In genomic region chr2:239660390-239661228, GRCh38 we compare ENCODE assay signal across 16 cellular contexts.
DNase-seq lines count a peak whose midpoint lies in the region; ATAC-seq and TF ChIP-seq lines count a peak whose summit lies in the region.
"Had no signal": no experiment of that assay in that cellular context is flagged by ENCODE, and none has a peak within 500 bp of the region (broad histone marks: within the 10 kb centered on the region; RNA-seq: fewer than 3 reads in every experiment).

No MANE protein-coding gene starts in this region.

- no peak overlapping the region for H2AFZ ChIP-seq in hepatocyte

- ATAC-seq in GM18502 (IDR thresholded peaks at IDR 0.05; ENCODE audit: poor library complexity, unreplicated experiment) = no peak

- H3K4me3 ChIP-seq in hepatocyte (no peak overlapping the region), suprapubic skin (no peak overlapping the region), SJCRH30 (no peak overlapping the region)
- H3K4me3 ChIP-seq: ascending aorta, colonic mucosa had no signal

- DNase-seq in NOMO-1 treated with DMSO at 0.1 percent for 48 hours (lab: John Stamatoyannopoulos, UW; ENCODE audit: unreplicated experiment) (peak; percentile 17), NOMO-1 treated with dmso at 0.1 percent for 144 hours (lab: John Stamatoyannopoulos, UW; ENCODE audit: unreplicated experiment) (no peak), NCI-H774 (lab: John Stamatoyannopoulos, UW) (peak; percentile 2), hepatocyte (ENCODE audit: low spot score) (no peak), suprapubic skin (ENCODE audit: low spot score in 2 of 2) (peak in 1 of 2 donors; percentile 77), GDM1 (lab: John Stamatoyannopoulos, UW) (no peak), SJCRH30 (no peak)
- DNase-seq: activated gamma-delta T cell treated with Interleukin-2 at 50 U/mL for 16 hours; colonic mucosa; HCEC 1CT; NCI-H2171 treated with DMSO at 0.1 percent for 48 hours; stimulated activated CD4-positive, alpha-beta T cell treated with anti-CD3 and anti-CD28 coated beads, Interleukin-4, amount 100 ng/mL, for 24 hours; SW 1271; trophoblast cell had no signal

- TF ChIP-seq POLR2A in suprapubic skin (IDR thresholded peaks at IDR 0.05) = no peak

- H3K4me2 ChIP-seq in hepatocyte = peak overlapping the region; percentile 48

- no peaks in the 10 kb centered on the region for H3K36me3 ChIP-seq in hepatocyte (replicated peaks; ENCODE audit: insufficient read depth, low read depth)
- H3K36me3 ChIP-seq in suprapubic skin = no peaks in the 10 kb centered on the region
- no peaks in the 10 kb centered on the region for H3K36me3 ChIP-seq in SJCRH30
- H3K36me3 ChIP-seq: ascending aorta, colonic mucosa had no signal

- no peaks in the 10 kb centered on the region for H4K20me1 ChIP-seq in hepatocyte (ENCODE audit: insufficient read depth, poor library complexity, severe bottlenecking)

- no peak overlapping the region for H3K27ac ChIP-seq in hepatocyte
- H3K27ac ChIP-seq in suprapubic skin = peak overlapping the region; percentile 78
- H3K27ac ChIP-seq in SJCRH30 = no peak overlapping the region
- H3K27ac ChIP-seq: ascending aorta, colonic mucosa had no signal

- H3K9me3 ChIP-seq in hepatocyte (ENCODE audit: low read depth) (no peaks in the 10 kb centered on the region), suprapubic skin (no peaks in the 10 kb centered on the region), SJCRH30 (replicated peaks) (no peaks in the 10 kb centered on the region)
- H3K9me3 ChIP-seq: ascending aorta, colonic mucosa had no signal

- H3K79me2 ChIP-seq in hepatocyte = no peaks in the 10 kb centered on the region

- peaks cover 14% of the 10 kb centered on the region for H3K27me3 ChIP-seq in hepatocyte
- H3K27me3 ChIP-seq in suprapubic skin = peaks cover 9% of the 10 kb centered on the region
- peaks cover 31% of the 10 kb centered on the region for H3K27me3 ChIP-seq in SJCRH30
- H3K27me3 ChIP-seq: ascending aorta had no signal

- no peak for TF ChIP-seq EP300 in suprapubic skin (IDR thresholded peaks at IDR 0.05)

- TF ChIP-seq CTCF in hepatocyte (IDR thresholded peaks at IDR 0.05; ENCODE audit: poor library complexity) (no peak), suprapubic skin (IDR thresholded peaks at IDR 0.05) (no peak)

- no peaks in the 10 kb centered on the region for H3K4me1 ChIP-seq in hepatocyte (ENCODE audit: insufficient read depth)
- peaks cover 23% of the 10 kb centered on the region for H3K4me1 ChIP-seq in suprapubic skin
- no peaks in the 10 kb centered on the region for H3K4me1 ChIP-seq in SJCRH30
- H3K4me1 ChIP-seq: ascending aorta, colonic mucosa had no signal

- H3K9me2 ChIP-seq in hepatocyte (replicated peaks; ENCODE audit: insufficient read depth) = no peaks in the 10 kb centered on the region

- 92% methylated on average over 24 of the region's 24 CpGs for WGBS in hepatocyte (ENCODE audit: low lambda C conversion rate, missing lambda C conversion rate)
- WGBS in suprapubic skin = 46% methylated on average over 22 of the region's 24 CpGs

Comparison
In these comparisons a context has a peak if more than half of its experiments do, and no peak if none do; other contexts are left out.
1. DNase-seq: peak in NOMO-1 treated with DMSO at 0.1 percent for 48 hours (single experiment) and NCI-H774 (single experiment); none in NOMO-1 treated with dmso at 0.1 percent for 144 hours (single experiment), hepatocyte (single experiment), GDM1 (single experiment) and SJCRH30 (0 of 2).